ENCODE assay signal across 22 cellular contexts in the genomic region with DNA sequence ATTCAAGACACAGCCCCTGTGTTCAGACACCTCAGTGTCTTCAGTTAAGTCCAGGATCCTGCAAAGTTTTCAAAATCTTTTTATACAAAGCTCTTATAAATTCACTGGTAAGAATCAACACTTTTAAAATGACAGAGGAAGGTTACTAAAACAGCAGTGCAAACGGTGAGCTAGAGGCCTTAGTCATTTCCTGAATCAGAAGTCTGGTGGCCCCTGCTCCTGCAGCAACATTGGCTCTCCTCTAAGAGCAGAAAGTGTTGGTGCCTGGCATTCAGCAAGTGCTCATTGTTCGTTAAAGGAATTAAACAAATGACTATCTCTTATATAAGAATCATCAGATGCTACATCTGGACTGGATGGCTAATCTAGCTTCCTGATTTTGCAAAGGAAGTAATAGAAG.
DNase-seq lines count a peak whose midpoint lies in the region; ATAC-seq and TF ChIP-seq lines count a peak whose summit lies in the region.
"Had no signal": no experiment of that assay in that cellular context is flagged by ENCODE, and none has a peak within 500 bp of the region (broad histone marks: within the 10 kb centered on the region; RNA-seq: fewer than 3 reads in every experiment).

No MANE protein-coding gene starts in this region.

- no peak overlapping the region; the same call in 1 of the 2 replicates for H3K27ac Mint-ChIP-seq in HFFc6
- H3K27ac Mint-ChIP-seq: mesothelial cell of epicardium, nephron progenitor cell had no signal

- no peak for ATAC-seq in HG02870 (IDR thresholded peaks at IDR 0.05; ENCODE audit: unreplicated experiment)
- ATAC-seq: foreskin keratinocyte had no signal

- H3K27ac ChIP-seq in coronary artery: no peak overlapping the region
- H3K27ac ChIP-seq: foreskin keratinocyte, SJSA1 had no signal

- DNase-seq in CD1c-positive myeloid dendritic cell (ENCODE audit: extremely low spot score) (peak; percentile 4), HFFc6 (peak; percentile 16), OCI-M1 (lab: John Stamatoyannopoulos, UW) (peak; percentile 37), epithelial cell of esophagus (ENCODE audit: low read depth) (peak; percentile 14), NCI-H1105 (lab: John Stamatoyannopoulos, UW) (no peak), coronary artery (ENCODE audit: low spot score) (no peak), ecto neural progenitor cell (ENCODE audit: low spot score) (no peak)
- DNase-seq: activated CD4-positive, alpha-beta T cell treated with anti-CD3 and anti-CD28 coated beads, Interleukin-2, amount 50 U/mL, for 1 hour; activated naive CD4-positive, alpha-beta T cell; activated T-cell treated with anti-CD3 and anti-CD28 coated beads for 4 hours; foreskin keratinocyte; kidney glomerular epithelial cell; MG63; NCI-H2029; NCI-H446 treated with DMSO at 0.1 percent for 48 hours; nephron progenitor cell; small intestine; stimulated activated CD4-positive, alpha-beta T cell treated with anti-CD3 and anti-CD28 coated beads, Interleukin-4, amount 100 ng/mL, for 24 hours; T-helper 9 cell had no signal

- no peak for TF ChIP-seq CTCF in HFFc6 (IDR thresholded peaks at IDR 0.05)
- no peak for TF ChIP-seq CTCF in epithelial cell of esophagus (IDR thresholded peaks at IDR 0.05; ENCODE audit: insufficient read depth, low read depth, low read length, missing control alignments)
- TF ChIP-seq CTCF in coronary artery (IDR thresholded peaks at IDR 0.05): no peak

- H3K4me1 Mint-ChIP-seq in HFFc6 (ENCODE audit: low read depth): peaks cover 22% of the 10 kb centered on the region; the same call in 1 of the 2 replicates
- H3K4me1 Mint-ChIP-seq: mesothelial cell of epicardium, nephron progenitor cell had no signal

- H3K4me3 ChIP-seq in epithelial cell of esophagus (ENCODE audit: low read length): no peak overlapping the region
- H3K4me3 ChIP-seq in coronary artery: no peak overlapping the region
- H3K4me3 ChIP-seq: MG63, SJSA1 had no signal

- peaks cover 23% of the 10 kb centered on the region for H3K9me3 Mint-ChIP-seq in HFFc6
- H3K9me3 Mint-ChIP-seq: nephron progenitor cell had no signal

- H3K36me3 Mint-ChIP-seq in HFFc6 (ENCODE audit: low read depth): peaks cover 12% of the 10 kb centered on the region
- H3K36me3 Mint-ChIP-seq: mesothelial cell of epicardium had no signal

- no peaks in the 10 kb centered on the region for H3K27me3 Mint-ChIP-seq in HFFc6 (ENCODE audit: insufficient read depth)

- no peak overlapping the region for H3K4me3 Mint-ChIP-seq in HFFc6
- H3K4me3 Mint-ChIP-seq: mesothelial cell of epicardium, nephron progenitor cell had no signal

Comparison
In these comparisons a context has a peak if more than half of its experiments do, and no peak if none do; other contexts are left out.
1. DNase-seq: peak in CD1c-positive myeloid dendritic cell (single experiment), HFFc6 (single experiment), OCI-M1 (single experiment) and epithelial cell of esophagus (single experiment); none in NCI-H1105 (single experiment), coronary artery (single experiment) and ecto neural progenitor cell (single experiment).